ENCODE assay signal across 8 cellular contexts in genomic region chr19:53520547-53521372, GRCh38. TPM values are rescaled to one million over a fixed set of nuclear protein-coding genes. Genes with fewer than 3 reads are reported as not detected.
A peak's percentile ranks its signal among the peaks of the same experiment; 100 is the strongest.
DNase-seq lines count a peak whose midpoint lies in the region; ATAC-seq and TF ChIP-seq lines count a peak whose summit lies in the region.

No MANE protein-coding gene starts in this region.

- no peaks in the 10 kb centered on the region for H3K79me2 ChIP-seq in hepatocyte

- no peaks in the 10 kb centered on the region for H4K20me1 ChIP-seq in hepatocyte (ENCODE audit: insufficient read depth, poor library complexity, severe bottlenecking)

- H3K36me3 ChIP-seq in hepatocyte (replicated peaks; ENCODE audit: insufficient read depth, low read depth) (no peaks in the 10 kb centered on the region), rectal smooth muscle tissue (ENCODE audit: control insufficient read depth, insufficient read depth, low read length) (no peaks in the 10 kb centered on the region), aorta (ENCODE audit: control insufficient read depth in 1 of 2, insufficient read depth in 2 of 2, low read length in 1 of 2) (no peaks in the 10 kb centered on the region)

- H3K27ac ChIP-seq in hepatocyte, result peak overlapping the region; percentile 86
- peak overlapping the region; percentile 92 for H3K27ac ChIP-seq in rectal smooth muscle tissue (ENCODE audit: low read depth, low read length)
- H3K27ac ChIP-seq in aorta (ENCODE audit: low read depth in 1 of 2, low read length in 2 of 2), result peak overlapping the region in 1 of 2 donors; percentile 43

- no peak for TF ChIP-seq CTCF in GM10266 (IDR thresholded peaks at IDR 0.05; ENCODE audit: control insufficient read depth, insufficient read depth, low read depth, missing control alignments)
- TF ChIP-seq CTCF in astrocyte of the cerebellum (IDR thresholded peaks at IDR 0.05; ENCODE audit: low read depth, low read length, missing control alignments), result no peak
- no peak for TF ChIP-seq CTCF in hepatocyte (IDR thresholded peaks at IDR 0.05; ENCODE audit: poor library complexity)

- H3K9me3 ChIP-seq in hepatocyte (ENCODE audit: low read depth) (no peaks in the 10 kb centered on the region), aorta (ENCODE audit: control insufficient read depth, low read length) (no peaks in the 10 kb centered on the region)

- no peak overlapping the region for H3K9ac ChIP-seq in rectal smooth muscle tissue (ENCODE audit: low read length)

- H3K9me2 ChIP-seq in hepatocyte (replicated peaks; ENCODE audit: insufficient read depth), result no peaks in the 10 kb centered on the region

- H3K4me2 ChIP-seq in hepatocyte, result peak overlapping the region; percentile 82

- 2% methylated on average over 46 of the region's 46 CpGs for WGBS in hepatocyte (ENCODE audit: low lambda C conversion rate, missing lambda C conversion rate)
- WGBS in aorta, 2 donors, result 1% methylated on average over 46 of the region's 46 CpGs

- intact Hi-C loops in aorta (cut with DNase I), result no loop called here

- H3K4me3 ChIP-seq in astrocyte of the cerebellum (ENCODE audit: low read depth, low read length), result peak overlapping the region; percentile 64
- H3K4me3 ChIP-seq in hepatocyte, result peak overlapping the region; percentile 44
- H3K4me3 ChIP-seq in rectal smooth muscle tissue (ENCODE audit: low read length), result peak overlapping the region; percentile 85
- H3K4me3 ChIP-seq in aorta (ENCODE audit: low read length in 2 of 2), result peak overlapping the region in 1 of 2 donors; percentile 31

- in situ Hi-C loops in astrocyte of the cerebellum (cut with HindIII; ENCODE audit: low sequenced_read_pairs), result loop anchor here (5.0 kb wide), 1 partner anchor 88 kb away; the partner anchor contains the start of gene ZNF761

- DNase-seq in GM10266 (ENCODE audit: extremely low spot score) (peak; percentile 86), NCI-H1417 (lab: John Stamatoyannopoulos, UW) (peak; percentile 91 to 97 (median 96)), T-helper 22 cell (ENCODE audit: low read depth) (peak; percentile 82), astrocyte of the cerebellum (ENCODE audit: low read depth) (peak; percentile 96), hepatocyte (ENCODE audit: low spot score) (peak; percentile 98), aorta (peak; percentile 98)

- ATAC-seq in HG02610 (IDR thresholded peaks at IDR 0.05; ENCODE audit: unreplicated experiment), result peak; percentile 96
- peak; percentile 99 for ATAC-seq in aorta (ENCODE audit: low FRiP score)

- H2AFZ ChIP-seq in hepatocyte, result peak overlapping the region; percentile 86

- no peaks in the 10 kb centered on the region for H3K27me3 ChIP-seq in hepatocyte
- H3K27me3 ChIP-seq in rectal smooth muscle tissue (ENCODE audit: control insufficient read depth, insufficient read depth, low read length), result no peaks in the 10 kb centered on the region
- H3K27me3 ChIP-seq in aorta (ENCODE audit: control insufficient read depth in 1 of 2, insufficient read depth in 2 of 2, low read length in 1 of 2), result no peaks in the 10 kb centered on the region

- H3K4me1 ChIP-seq in hepatocyte (ENCODE audit: insufficient read depth), result peaks cover 5% of the 10 kb centered on the region
- H3K4me1 ChIP-seq in rectal smooth muscle tissue (ENCODE audit: control insufficient read depth, insufficient read depth, low read length), result peaks cover 6% of the 10 kb centered on the region
- no peaks in the 10 kb centered on the region for H3K4me1 ChIP-seq in aorta (ENCODE audit: control insufficient read depth in 1 of 2, insufficient read depth in 2 of 2, low read length in 2 of 2)

RNA-seq across cellular contexts. Expression of gene ZNF331, which starts 17.2 kb away (rescaled TPM):
- 12.8 and 15.6 TPM in 2 replicates for total RNA-seq in hepatocyte
- 12.3 and 13.5 TPM in 2 replicates for polyA plus RNA-seq in hepatocyte
- 10 to 100 TPM; 21.4 to 59.6 TPM for total RNA-seq in aorta
- 10 to 100 TPM in 1 of 2 donors, 1 to 10 TPM in 1; 7.3 to 13.3 TPM for polyA plus RNA-seq in aorta

RNA-seq across cellular contexts. Expression of gene ZNF813, which starts 53.2 kb away (rescaled TPM):
- total RNA-seq in hepatocyte (7.7 and 8.6 TPM in 2 replicates), aorta (1 to 10 TPM; 3.0 to 4.0 TPM)
- polyA plus RNA-seq in hepatocyte (2.3 and 2.8 TPM in 2 replicates), aorta (1 to 10 TPM in 1 of 2 donors, under 1 TPM in 1; 0.69 to 2.3 TPM)
